1 cellular context compared by ENCODE assay signal in genomic region chr5:6715271-6715670, GRCh38.
TF ChIP-seq lines count a peak whose summit lies in the region.

No MANE protein-coding gene starts in this region.

TF ChIP-seq in K562, 482 proteins besides CTCF, POLR2A, EP300 and RAD21 (continued from another document):
- TF ChIP-seq JUN (IDR thresholded peaks at IDR 0.05; ENCODE audit: borderline replicate concordance, low read depth, low read length) (no peak), JUN (CRISPR knock-in tag; IDR thresholded peaks at IDR 0.05; ENCODE audit: borderline replicate concordance) (no peak), CBFB (CRISPR knock-in tag; IDR thresholded peaks at IDR 0.05) (no peak), POLR2B (IDR thresholded peaks at IDR 0.05; ENCODE audit: low read depth, partially characterized antibody) (no peak), HMGN3 (IDR thresholded peaks at IDR 0.05; ENCODE audit: borderline replicate concordance, extremely low read depth, insufficient read length, low read depth, low read length) (no peak), MYNN (IDR thresholded peaks at IDR 0.05) (no peak), MYNN (CRISPR knock-in tag; IDR thresholded peaks at IDR 0.05) (no peak), CHD1 (IDR thresholded peaks at IDR 0.05; ENCODE audit: low read length) (no peak), PHB (CRISPR knock-in tag; IDR thresholded peaks at IDR 0.05) (no peak)
